Comparison of ENCODE assay signal across 1 cellular context in the genomic region with DNA sequence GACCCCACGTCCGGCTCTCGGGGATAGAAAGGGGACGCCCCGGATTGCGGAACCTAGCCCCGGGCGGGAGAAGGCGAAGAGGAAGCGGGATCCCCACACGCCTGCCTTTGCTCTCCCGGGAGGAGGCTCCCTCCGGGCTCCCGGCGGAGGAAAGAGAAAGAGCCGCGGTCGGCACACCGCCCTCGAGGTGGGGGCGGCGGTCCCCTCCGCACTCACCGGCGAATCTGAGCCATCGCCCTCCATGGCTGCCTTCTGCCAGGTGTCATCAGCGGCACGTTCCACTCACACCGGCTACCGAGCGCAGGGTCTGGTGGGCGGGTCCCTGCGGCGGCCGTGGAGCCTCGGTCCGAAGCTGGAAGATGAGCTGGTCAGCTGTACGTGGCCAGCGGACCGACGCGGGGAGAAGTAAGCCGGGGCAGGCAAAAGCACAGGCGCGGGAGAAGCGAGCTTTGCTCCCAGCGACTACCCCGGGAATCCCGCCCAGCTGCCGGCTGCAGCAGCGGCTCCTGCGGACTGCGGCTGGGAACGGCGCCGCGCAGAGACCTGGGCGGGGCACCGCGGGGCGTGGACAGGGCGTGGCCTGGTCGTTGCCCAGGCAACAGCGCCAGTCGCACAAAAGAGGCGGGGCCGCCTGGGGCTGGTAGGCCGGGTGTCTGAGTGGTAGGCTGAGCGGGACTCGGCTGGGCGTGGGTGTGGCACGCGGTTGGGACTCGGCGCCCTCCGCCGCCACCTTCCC.
TF ChIP-seq lines count a peak whose summit lies in the region.

A gene with protein sequence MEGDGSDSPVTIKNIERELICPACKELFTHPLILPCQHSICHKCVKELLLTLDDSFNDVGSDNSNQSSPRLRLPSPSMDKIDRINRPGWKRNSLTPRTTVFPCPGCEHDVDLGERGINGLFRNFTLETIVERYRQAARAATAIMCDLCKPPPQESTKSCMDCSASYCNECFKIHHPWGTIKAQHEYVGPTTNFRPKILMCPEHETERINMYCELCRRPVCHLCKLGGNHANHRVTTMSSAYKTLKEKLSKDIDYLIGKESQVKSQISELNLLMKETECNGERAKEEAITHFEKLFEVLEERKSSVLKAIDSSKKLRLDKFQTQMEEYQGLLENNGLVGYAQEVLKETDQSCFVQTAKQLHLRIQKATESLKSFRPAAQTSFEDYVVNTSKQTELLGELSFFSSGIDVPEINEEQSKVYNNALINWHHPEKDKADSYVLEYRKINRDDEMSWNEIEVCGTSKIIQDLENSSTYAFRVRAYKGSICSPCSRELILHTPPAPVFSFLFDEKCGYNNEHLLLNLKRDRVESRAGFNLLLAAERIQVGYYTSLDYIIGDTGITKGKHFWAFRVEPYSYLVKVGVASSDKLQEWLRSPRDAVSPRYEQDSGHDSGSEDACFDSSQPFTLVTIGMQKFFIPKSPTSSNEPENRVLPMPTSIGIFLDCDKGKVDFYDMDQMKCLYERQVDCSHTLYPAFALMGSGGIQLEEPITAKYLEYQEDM (minus strand): TSS at position 517 of the 736 bp plus-strand sequence. CDS start 274 bp downstream, at position 243.

TF ChIP-seq in WTC11, 78 proteins besides CTCF, POLR2A, EP300 and RAD21 (continued from another document):
- TF ChIP-seq, protein P1, sequence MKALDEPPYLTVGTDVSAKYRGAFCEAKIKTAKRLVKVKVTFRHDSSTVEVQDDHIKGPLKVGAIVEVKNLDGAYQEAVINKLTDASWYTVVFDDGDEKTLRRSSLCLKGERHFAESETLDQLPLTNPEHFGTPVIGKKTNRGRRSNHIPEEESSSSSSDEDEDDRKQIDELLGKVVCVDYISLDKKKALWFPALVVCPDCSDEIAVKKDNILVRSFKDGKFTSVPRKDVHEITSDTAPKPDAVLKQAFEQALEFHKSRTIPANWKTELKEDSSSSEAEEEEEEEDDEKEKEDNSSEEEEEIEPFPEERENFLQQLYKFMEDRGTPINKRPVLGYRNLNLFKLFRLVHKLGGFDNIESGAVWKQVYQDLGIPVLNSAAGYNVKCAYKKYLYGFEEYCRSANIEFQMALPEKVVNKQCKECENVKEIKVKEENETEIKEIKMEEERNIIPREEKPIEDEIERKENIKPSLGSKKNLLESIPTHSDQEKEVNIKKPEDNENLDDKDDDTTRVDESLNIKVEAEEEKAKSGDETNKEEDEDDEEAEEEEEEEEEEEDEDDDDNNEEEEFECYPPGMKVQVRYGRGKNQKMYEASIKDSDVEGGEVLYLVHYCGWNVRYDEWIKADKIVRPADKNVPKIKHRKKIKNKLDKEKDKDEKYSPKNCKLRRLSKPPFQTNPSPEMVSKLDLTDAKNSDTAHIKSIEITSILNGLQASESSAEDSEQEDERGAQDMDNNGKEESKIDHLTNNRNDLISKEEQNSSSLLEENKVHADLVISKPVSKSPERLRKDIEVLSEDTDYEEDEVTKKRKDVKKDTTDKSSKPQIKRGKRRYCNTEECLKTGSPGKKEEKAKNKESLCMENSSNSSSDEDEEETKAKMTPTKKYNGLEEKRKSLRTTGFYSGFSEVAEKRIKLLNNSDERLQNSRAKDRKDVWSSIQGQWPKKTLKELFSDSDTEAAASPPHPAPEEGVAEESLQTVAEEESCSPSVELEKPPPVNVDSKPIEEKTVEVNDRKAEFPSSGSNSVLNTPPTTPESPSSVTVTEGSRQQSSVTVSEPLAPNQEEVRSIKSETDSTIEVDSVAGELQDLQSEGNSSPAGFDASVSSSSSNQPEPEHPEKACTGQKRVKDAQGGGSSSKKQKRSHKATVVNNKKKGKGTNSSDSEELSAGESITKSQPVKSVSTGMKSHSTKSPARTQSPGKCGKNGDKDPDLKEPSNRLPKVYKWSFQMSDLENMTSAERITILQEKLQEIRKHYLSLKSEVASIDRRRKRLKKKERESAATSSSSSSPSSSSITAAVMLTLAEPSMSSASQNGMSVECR (CRISPR knock-in tag; IDR thresholded peaks at IDR 0.05; ENCODE audit: borderline replicate concordance): peak; percentile 76
- TF ChIP-seq FOXK1 (CRISPR knock-in tag; IDR thresholded peaks at IDR 0.05): no peak
- TF ChIP-seq NR3C1 (CRISPR knock-in tag; conservative IDR thresholded peaks at IDR 0.05; ENCODE audit: low read depth): peak; percentile 23; the same call in 1 of the 2 replicates
- TF ChIP-seq, protein P2, sequence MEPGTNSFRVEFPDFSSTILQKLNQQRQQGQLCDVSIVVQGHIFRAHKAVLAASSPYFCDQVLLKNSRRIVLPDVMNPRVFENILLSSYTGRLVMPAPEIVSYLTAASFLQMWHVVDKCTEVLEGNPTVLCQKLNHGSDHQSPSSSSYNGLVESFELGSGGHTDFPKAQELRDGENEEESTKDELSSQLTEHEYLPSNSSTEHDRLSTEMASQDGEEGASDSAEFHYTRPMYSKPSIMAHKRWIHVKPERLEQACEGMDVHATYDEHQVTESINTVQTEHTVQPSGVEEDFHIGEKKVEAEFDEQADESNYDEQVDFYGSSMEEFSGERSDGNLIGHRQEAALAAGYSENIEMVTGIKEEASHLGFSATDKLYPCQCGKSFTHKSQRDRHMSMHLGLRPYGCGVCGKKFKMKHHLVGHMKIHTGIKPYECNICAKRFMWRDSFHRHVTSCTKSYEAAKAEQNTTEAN (CRISPR knock-in tag; IDR thresholded peaks at IDR 0.05): no peak
- no peak for TF ChIP-seq OVOL2 (CRISPR knock-in tag; IDR thresholded peaks at IDR 0.05; ENCODE audit: borderline replicate concordance)
- TF ChIP-seq, protein P3, sequence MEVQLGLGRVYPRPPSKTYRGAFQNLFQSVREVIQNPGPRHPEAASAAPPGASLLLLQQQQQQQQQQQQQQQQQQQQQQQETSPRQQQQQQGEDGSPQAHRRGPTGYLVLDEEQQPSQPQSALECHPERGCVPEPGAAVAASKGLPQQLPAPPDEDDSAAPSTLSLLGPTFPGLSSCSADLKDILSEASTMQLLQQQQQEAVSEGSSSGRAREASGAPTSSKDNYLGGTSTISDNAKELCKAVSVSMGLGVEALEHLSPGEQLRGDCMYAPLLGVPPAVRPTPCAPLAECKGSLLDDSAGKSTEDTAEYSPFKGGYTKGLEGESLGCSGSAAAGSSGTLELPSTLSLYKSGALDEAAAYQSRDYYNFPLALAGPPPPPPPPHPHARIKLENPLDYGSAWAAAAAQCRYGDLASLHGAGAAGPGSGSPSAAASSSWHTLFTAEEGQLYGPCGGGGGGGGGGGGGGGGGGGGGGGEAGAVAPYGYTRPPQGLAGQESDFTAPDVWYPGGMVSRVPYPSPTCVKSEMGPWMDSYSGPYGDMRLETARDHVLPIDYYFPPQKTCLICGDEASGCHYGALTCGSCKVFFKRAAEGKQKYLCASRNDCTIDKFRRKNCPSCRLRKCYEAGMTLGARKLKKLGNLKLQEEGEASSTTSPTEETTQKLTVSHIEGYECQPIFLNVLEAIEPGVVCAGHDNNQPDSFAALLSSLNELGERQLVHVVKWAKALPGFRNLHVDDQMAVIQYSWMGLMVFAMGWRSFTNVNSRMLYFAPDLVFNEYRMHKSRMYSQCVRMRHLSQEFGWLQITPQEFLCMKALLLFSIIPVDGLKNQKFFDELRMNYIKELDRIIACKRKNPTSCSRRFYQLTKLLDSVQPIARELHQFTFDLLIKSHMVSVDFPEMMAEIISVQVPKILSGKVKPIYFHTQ (CRISPR knock-in tag; IDR thresholded peaks at IDR 0.05): no peak
- TF ChIP-seq ZNF317 (CRISPR knock-in tag; IDR thresholded peaks at IDR 0.05; ENCODE audit: borderline replicate concordance, low read depth): peak; percentile 42; the same call in 1 of the 2 replicates
- no peak for TF ChIP-seq ZNF416 (CRISPR knock-in tag; IDR thresholded peaks at IDR 0.05)
- TF ChIP-seq TP53 (CRISPR knock-in tag; IDR thresholded peaks at IDR 0.05): peak; percentile 17; the same call in 1 of the 2 replicates
- no peak for TF ChIP-seq ELF4 (CRISPR knock-in tag; IDR thresholded peaks at IDR 0.05; ENCODE audit: low read depth)
- TF ChIP-seq SP1 (CRISPR knock-in tag; conservative IDR thresholded peaks at IDR 0.05): peak; percentile 98
- no peak for TF ChIP-seq TCF7 (CRISPR knock-in tag; IDR thresholded peaks at IDR 0.05; ENCODE audit: low read depth)
- TF ChIP-seq NFYB (CRISPR knock-in tag; conservative IDR thresholded peaks at IDR 0.05; ENCODE audit: low read depth): no peak
